ENCODE assay signal across 19 cellular contexts in the genomic region with DNA sequence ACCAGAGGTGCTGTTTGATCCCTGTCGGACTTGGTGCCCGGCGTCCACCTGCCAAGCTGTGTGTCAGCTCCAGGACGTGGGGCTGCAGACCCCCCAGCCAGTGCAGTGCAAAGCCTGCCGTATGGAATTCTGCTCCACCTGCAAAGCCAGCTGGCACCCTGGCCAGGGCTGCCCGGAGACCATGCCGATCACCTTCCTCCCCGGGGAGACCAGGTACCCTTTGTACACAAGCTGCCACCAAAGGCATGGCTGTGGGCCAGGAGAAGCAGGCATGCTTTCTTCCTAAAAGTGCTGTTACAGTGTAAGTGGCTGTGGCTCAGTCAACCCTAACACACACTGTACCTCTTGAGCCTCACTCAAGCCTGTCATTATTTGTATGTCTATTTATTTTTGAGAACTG.
"Had no signal": no experiment of that assay in that cellular context is flagged by ENCODE, and none has a peak within 500 bp of the region (broad histone marks: within the 10 kb centered on the region; RNA-seq: fewer than 3 reads in every experiment).

No MANE protein-coding gene starts in this region.

- H3K4me1 ChIP-seq: ascending aorta, right lobe of liver had no signal

- H3K27ac Mint-ChIP-seq: stimulated activated memory B cell treated with anti-CD40 and anti-IgM and Interleukin-4, amounts not matched to agents 10 μg/mL and 1 μg/mL and 100 μg/mL, for 72 hours had no signal

- H3K4me3 Mint-ChIP-seq: naive thymus-derived CD4-positive, alpha-beta T cell; stimulated activated memory B cell treated with anti-CD40 and anti-IgM and Interleukin-4, amounts not matched to agents 10 μg/mL and 1 μg/mL and 100 μg/mL, for 72 hours had no signal

- H3K36me3 Mint-ChIP-seq: stimulated activated memory B cell treated with anti-CD40 and anti-IgM and Interleukin-4, amounts not matched to agents 10 μg/mL and 1 μg/mL and 100 μg/mL, for 72 hours had no signal

- H3K9me3 ChIP-seq: ascending aorta, heart left ventricle, psoas muscle, right lobe of liver, testis had no signal

- H3K4me1 Mint-ChIP-seq: stimulated activated memory B cell treated with anti-CD40 and anti-IgM and Interleukin-4, amounts not matched to agents 10 μg/mL and 1 μg/mL and 100 μg/mL, for 72 hours had no signal

- H3K9me3 Mint-ChIP-seq: naive thymus-derived CD4-positive, alpha-beta T cell; stimulated activated memory B cell treated with anti-CD40 and anti-IgM and Interleukin-4, amounts not matched to agents 10 μg/mL and 1 μg/mL and 100 μg/mL, for 72 hours had no signal

- H3K4me3 ChIP-seq: ascending aorta, heart left ventricle, psoas muscle, right lobe of liver, testis had no signal

- DNase-seq: activated CD4-positive, alpha-beta T cell treated with anti-CD3 and anti-CD28 coated beads, Interleukin-2, amount 50 U/mL, for 4 hours; activated CD4-positive, CD25-positive, alpha-beta regulatory T cell treated with anti-CD3 and anti-CD28 coated beads, Interleukin-2, amount 50 U/mL, for 72 hours; activated effector memory CD4-positive, alpha-beta T cell treated with anti-CD3 and anti-CD28 coated beads, Interleukin-2, amount 50 U/mL, for 16 hours; activated T-cell treated with anti-CD3 and anti-CD28 coated beads, Interleukin-2, amount 50 U/mL, for 1 hour; effector CD4-positive, alpha-beta T cell; foreskin melanocyte; heart left ventricle; mammary epithelial cell; naive thymus-derived CD4-positive, alpha-beta T cell; nucleus accumbens; psoas muscle; right lobe of liver; T-helper 9 cell; testis had no signal

- H3K36me3 ChIP-seq: ascending aorta, right lobe of liver had no signal

- ATAC-seq: heart left ventricle; left lobe of liver; naive thymus-derived CD4-positive, alpha-beta T cell; psoas muscle; right lobe of liver had no signal

- H3K27me3 Mint-ChIP-seq: naive thymus-derived CD4-positive, alpha-beta T cell; stimulated activated memory B cell treated with anti-CD40 and anti-IgM and Interleukin-4, amounts not matched to agents 10 μg/mL and 1 μg/mL and 100 μg/mL, for 72 hours had no signal

- H3K27ac ChIP-seq: ascending aorta, psoas muscle, right lobe of liver, testis had no signal

- FAIRE-seq: colon, islet of Langerhans had no signal
